Comparison of ENCODE assay signal across 21 cellular contexts in the genomic region with DNA sequence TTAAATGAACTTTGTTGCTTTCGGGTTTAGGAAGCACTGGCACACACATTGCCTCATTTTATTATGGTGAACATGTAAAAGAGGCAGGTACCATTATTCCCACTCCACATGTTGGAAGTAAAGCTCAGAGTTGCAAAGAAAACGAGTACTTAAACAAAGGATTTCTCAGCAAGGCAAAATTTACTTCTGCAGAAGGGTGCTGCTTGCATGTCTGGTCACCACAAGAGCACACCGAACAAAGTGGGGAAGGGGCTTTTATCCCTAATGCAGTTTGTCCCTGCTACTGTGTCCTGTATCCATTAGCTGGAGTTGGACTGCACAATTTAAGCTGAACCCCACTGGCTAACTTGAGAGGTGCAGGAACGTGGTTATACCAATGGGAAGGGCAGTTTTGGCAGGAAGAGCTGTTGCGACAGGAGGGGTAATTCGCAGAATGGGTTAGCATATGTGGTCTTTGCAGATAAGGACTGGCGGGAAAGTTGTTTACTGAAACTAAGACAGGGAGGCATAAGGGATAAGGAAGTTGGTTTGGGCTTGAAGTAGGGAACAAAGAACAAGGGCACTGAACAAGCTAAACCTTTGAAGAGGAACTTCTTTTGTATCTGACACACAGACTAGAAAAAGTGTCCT.
A peak's percentile ranks its signal among the peaks of the same experiment; 100 is the strongest.
DNase-seq lines count a peak whose midpoint lies in the region; ATAC-seq, FAIRE-seq and TF ChIP-seq lines count a peak whose summit lies in the region.
"Had no signal": no experiment of that assay in that cellular context is flagged by ENCODE, and none has a peak within 500 bp of the region (broad histone marks: within the 10 kb centered on the region; RNA-seq: fewer than 3 reads in every experiment).

No MANE protein-coding gene starts in this region.

- WGBS in A549 (ENCODE audit: missing lambda C conversion rate): 17% methylated on average over 7 of the region's 7 CpGs
- no CpG with 5 or more reads among the region's 7 CpGs for WGBS in mesendoderm (ENCODE audit: extremely low coverage, insufficient coverage, low lambda C conversion rate)

- H3K9me3 ChIP-seq in A549: peaks cover 35% of the 10 kb centered on the region; the same call in 1 of the 3 replicates
- H3K9me3 ChIP-seq in HEK293 (ENCODE audit: control insufficient read depth, insufficient read depth, low read depth, low read length): peaks cover 15% of the 10 kb centered on the region
- peaks cover 16% of the 10 kb centered on the region for H3K9me3 ChIP-seq in WERI-Rb-1 (ENCODE audit: severe bottlenecking)
- H3K9me3 ChIP-seq in lower lobe of right lung: peaks cover 7% of the 10 kb centered on the region
- H3K9me3 ChIP-seq: BE2C, HAP-1 had no signal

- CTCF ChIA-PET in A549 (lab: Yijun Ruan, JAX) (interaction anchor here (1.2 to 2.3 kb wide), 2 partner anchors 11 to 34 kb away, joined by 3 to 7 read pairs; no protein-coding TSS in a partner anchor), HEK293 (lab: Yijun Ruan, JAX) (interaction anchor here (0.8 to 2.4 kb wide), 2 partner anchors 34 to 212 kb away, joined by 3 to 11 read pairs; no protein-coding TSS in a partner anchor)

- H3K36me3 Mint-ChIP-seq in effector memory CD8-positive, alpha-beta T cell (ENCODE audit: insufficient read depth): no peaks in the 10 kb centered on the region

- no peak overlapping the region for H3K4me3 Mint-ChIP-seq in effector memory CD8-positive, alpha-beta T cell
- H3K4me3 Mint-ChIP-seq: CD4-positive, alpha-beta memory T cell had no signal

- no peak overlapping the region for H3K56ac ChIP-seq in mesendoderm (ENCODE audit: low read length)

- H3K36me3 ChIP-seq in HEK293 (ENCODE audit: control insufficient read depth in 2 of 2, insufficient read depth in 1 of 2, low read length in 2 of 2) (peaks cover 0 to 39% of the 10 kb centered on the region in 2 experiments; a peak in 2 of 3 replicates), mesendoderm (ENCODE audit: control insufficient read depth, insufficient read depth, low read length) (no peaks in the 10 kb centered on the region), WERI-Rb-1 (no peaks in the 10 kb centered on the region), lower lobe of right lung (no peaks in the 10 kb centered on the region)
- H3K36me3 ChIP-seq: BE2C, HAP-1 had no signal

- no peak for TF ChIP-seq EP300 in A549 (IDR thresholded peaks at IDR 0.05)

- no peaks in the 10 kb centered on the region for H3K79me1 ChIP-seq in mesendoderm (ENCODE audit: low read length)

- no peaks in the 10 kb centered on the region for H3K79me2 ChIP-seq in mesendoderm (ENCODE audit: control insufficient read depth, insufficient read depth, low read length)

- no peak overlapping the region for H2BK15ac ChIP-seq in mesendoderm (replicated peaks; ENCODE audit: low read depth)

- intact Hi-C loops in lower lobe of right lung (cut with DNase I): no loop called here

- H3K4me1 ChIP-seq in A549 (no peaks in the 10 kb centered on the region), HEK293 (ENCODE audit: control insufficient read depth, insufficient read depth, low read length) (peaks cover 18% of the 10 kb centered on the region), mesendoderm (ENCODE audit: control insufficient read depth, low read depth, low read length) (no peaks in the 10 kb centered on the region), lower lobe of right lung (no peaks in the 10 kb centered on the region)
- H3K4me1 ChIP-seq: BE2C, HAP-1 had no signal

- peak; percentile 13 for FAIRE-seq in A549 (lab: Jason Lieb, UNC)
- FAIRE-seq: D721Med, G401.6, GM12892, H1, HepG2, HTR-8/SVneo had no signal

- no peak overlapping the region for H2AK5ac ChIP-seq in mesendoderm (ENCODE audit: low read length)

- H2BK120ac ChIP-seq in mesendoderm (ENCODE audit: low read depth, low read length): no peak overlapping the region

- no peak for TF ChIP-seq RAD21 in A549 (conservative IDR thresholded peaks at IDR 0.05 in 1 of 2, IDR thresholded peaks at IDR 0.05 in 1 of 2)

- POLR2A ChIA-PET in A549 (lab: Yijun Ruan, JAX) (no interaction called here), HEK293 (lab: Yijun Ruan, JAX) (no interaction called here)

- no peak overlapping the region for H3K9ac ChIP-seq in mesendoderm (ENCODE audit: low read length)

- no peak overlapping the region for H2BK5ac ChIP-seq in mesendoderm (ENCODE audit: low read length)

- TF ChIP-seq CTCF in A549 (IDR thresholded peaks at IDR 0.05) (no peak), HEK293 (tag by site-specific recombination; IDR thresholded peaks at IDR 0.05) (no peak), WERI-Rb-1 (IDR thresholded peaks at IDR 0.05; ENCODE audit: low read depth, low read length) (no peak), lower lobe of right lung (IDR thresholded peaks at IDR 0.05) (no peak)

- H4K8ac ChIP-seq in mesendoderm (ENCODE audit: low read depth, low read length): no peak overlapping the region

- no peak for DNase-seq in A549 (ENCODE audit: low read depth in 1 of 2, low spot score in 1 of 2)
- DNase-seq in SKM-1 (lab: John Stamatoyannopoulos, UW; ENCODE audit: unreplicated experiment): peak; percentile 75
- DNase-seq in mesendoderm: peak; percentile 5
- no peak for DNase-seq in WERI-Rb-1
- no peak for DNase-seq in kidney glomerular epithelial cell (lab: John Stamatoyannopoulos, UW)
- no peak for DNase-seq in effector memory CD8-positive, alpha-beta T cell
- DNase-seq in lower lobe of right lung: no peak
- DNase-seq: BE2C; CD4-positive, alpha-beta memory T cell; DMS153; DMS79 treated with DMSO at 0.1 percent for 48 hours; EL had no signal

- ATAC-seq in A549 (no peak), lower lobe of right lung (no peak)
- ATAC-seq in effector memory CD8-positive, alpha-beta T cell (replicated peaks): no peak
- ATAC-seq: HepG2 had no signal

- H3K4ac ChIP-seq in mesendoderm (ENCODE audit: low read depth, low read length): no peak overlapping the region

- H3K4me1 Mint-ChIP-seq in effector memory CD8-positive, alpha-beta T cell (ENCODE audit: low read depth in 2 of 2): no peaks in the 10 kb centered on the region
- H3K4me1 Mint-ChIP-seq: CD4-positive, alpha-beta memory T cell had no signal

- peaks cover 0 to 19% of the 10 kb centered on the region in 2 donors for H3K27me3 Mint-ChIP-seq in effector memory CD8-positive, alpha-beta T cell
- H3K27me3 Mint-ChIP-seq: CD4-positive, alpha-beta memory T cell had no signal

- H3K18ac ChIP-seq in mesendoderm (ENCODE audit: low read length): no peak overlapping the region

- H3K4me2 ChIP-seq in A549 (no peak overlapping the region), mesendoderm (ENCODE audit: low read length) (no peak overlapping the region)

- no peaks in the 10 kb centered on the region for H3K27me3 ChIP-seq in mesendoderm (ENCODE audit: insufficient read depth, low read length, poor library complexity)
- H3K27me3 ChIP-seq in WERI-Rb-1 (ENCODE audit: insufficient read depth, low read depth, severe bottlenecking): peaks cover 44% of the 10 kb centered on the region
- H3K27me3 ChIP-seq in lower lobe of right lung (ENCODE audit: low read depth): no peaks in the 10 kb centered on the region
- H3K27me3 ChIP-seq: BE2C had no signal

- no peak overlapping the region for H4K5ac ChIP-seq in mesendoderm (ENCODE audit: low read length)

- H3K23ac ChIP-seq in mesendoderm (ENCODE audit: low read length): no peak overlapping the region

- H3K27ac Mint-ChIP-seq in effector memory CD8-positive, alpha-beta T cell: no peak overlapping the region
- H3K27ac Mint-ChIP-seq: CD4-positive, alpha-beta memory T cell had no signal

- H3K4me3 ChIP-seq in A549: no peak overlapping the region
- H3K4me3 ChIP-seq in HEK293 (ENCODE audit: low read depth, low read length): no peak overlapping the region
- no peak overlapping the region for H3K4me3 ChIP-seq in mesendoderm (ENCODE audit: low read length)
- H3K4me3 ChIP-seq in WERI-Rb-1 (ENCODE audit: low read depth, low read length): no peak overlapping the region
- no peak overlapping the region for H3K4me3 ChIP-seq in lower lobe of right lung
- H3K4me3 ChIP-seq: HAP-1 had no signal

- peaks cover 4 to 24% of the 10 kb centered on the region in 2 donors for H3K9me3 Mint-ChIP-seq in effector memory CD8-positive, alpha-beta T cell

- H3K27ac ChIP-seq in A549 (no peak overlapping the region), HEK293 (ENCODE audit: extremely low read depth, low read depth, low read length) (no peak overlapping the region), mesendoderm (ENCODE audit: low read depth, low read length) (no peak overlapping the region), WERI-Rb-1 (no peak overlapping the region), lower lobe of right lung (no peak overlapping the region)
- H3K27ac ChIP-seq: C4-2B had no signal

- TF ChIP-seq POLR2A in A549 (IDR thresholded peaks at IDR 0.05; ENCODE audit: low read length): no peak

TF ChIP-seq in A549, 52 proteins besides CTCF, POLR2A, EP300 and RAD21 (continues in another document):
- TF ChIP-seq BCL3 (IDR thresholded peaks at IDR 0.05) (no peak), EHF (CRISPR knock-in tag; IDR thresholded peaks at IDR 0.05) (no peak), ZC3H11A (IDR thresholded peaks at IDR 0.05) (no peak), TFCP2L1 (CRISPR knock-in tag; IDR thresholded peaks at IDR 0.05) (no peak), ZFP36 (IDR thresholded peaks at IDR 0.05; ENCODE audit: borderline replicate concordance, partially characterized antibody) (no peak)

TF ChIP-seq in HEK293, 187 proteins besides CTCF, POLR2A, EP300 and RAD21 (continues in another document):
- no peak for TF ChIP-seq ZSCAN5A (tag by site-specific recombination; IDR thresholded peaks at IDR 0.05)
- no peak for TF ChIP-seq BCL11B (tag by site-specific recombination; IDR thresholded peaks at IDR 0.05; ENCODE audit: low read depth)

Comparison
In these comparisons a context has a peak if more than half of its experiments do, and no peak if none do; other contexts are left out.
1. DNase-seq: peak in SKM-1 (single experiment) and mesendoderm (single experiment); none in A549 (0 of 2), WERI-Rb-1 (single experiment), kidney glomerular epithelial cell (single experiment), effector memory CD8-positive, alpha-beta T cell (0 of 3) and lower lobe of right lung (single experiment).